Comparison of ENCODE assay signal across 33 cellular contexts in the genomic region with DNA sequence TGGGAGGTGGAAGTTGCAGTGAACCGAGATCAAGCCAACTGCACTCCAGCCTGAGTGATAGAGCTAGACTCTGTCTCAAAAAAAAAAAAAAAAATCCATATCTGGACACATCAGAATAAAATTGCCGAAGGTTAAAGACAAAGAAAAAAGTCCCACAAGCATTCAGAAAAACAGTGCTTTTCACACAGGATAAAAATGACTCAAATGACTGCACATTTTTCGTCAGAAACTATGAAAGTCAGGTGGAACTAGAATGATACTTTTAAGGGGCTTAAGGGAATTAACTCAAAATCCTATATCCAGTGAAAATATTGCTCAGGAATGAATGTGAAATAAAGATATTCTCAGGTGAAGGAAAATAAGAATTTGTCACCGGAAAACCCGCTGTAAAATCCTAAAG. TPM values are rescaled to one million over a fixed set of nuclear protein-coding genes. Genes with fewer than 3 reads are reported as not detected.
"Had no signal": no experiment of that assay in that cellular context is flagged by ENCODE, and none has a peak within 500 bp of the region (broad histone marks: within the 10 kb centered on the region; RNA-seq: fewer than 3 reads in every experiment).

No MANE protein-coding gene starts in this region.

- H3K27ac ChIP-seq: neural progenitor cell, right lobe of liver, tibial nerve had no signal

- H3K4me3 Mint-ChIP-seq: mesothelial cell of epicardium; naive B cell; natural killer cell; nephron progenitor cell; neural progenitor cell; stimulated activated memory B cell treated with anti-CD40 and anti-IgM and Interleukin-4, amounts not matched to agents 10 μg/mL and 1 μg/mL and 100 μg/mL, for 72 hours; stimulated activated naive CD8-positive, alpha-beta T cell treated with anti-CD3 and anti-CD28 coated beads, Interleukin-15, amount 100 ng/mL, for 72 hours; type B pancreatic cell had no signal

- ATAC-seq: natural killer cell; right lobe of liver; stimulated activated memory B cell treated with anti-CD40 and anti-IgM and Interleukin-4, amounts not matched to agents 10 μg/mL and 1 μg/mL and 100 μg/mL, for 72 hours; stimulated activated naive CD8-positive, alpha-beta T cell treated with anti-CD3 and anti-CD28 coated beads, Interleukin-15, amount 100 ng/mL, for 72 hours had no signal

- H3K27ac Mint-ChIP-seq: mesothelial cell of epicardium; naive B cell; stimulated activated memory B cell treated with anti-CD40 and anti-IgM and Interleukin-4, amounts not matched to agents 10 μg/mL and 1 μg/mL and 100 μg/mL, for 72 hours; stimulated activated naive CD8-positive, alpha-beta T cell treated with anti-CD3 and anti-CD28 coated beads, Interleukin-15, amount 100 ng/mL, for 72 hours had no signal

- H3K4me3 ChIP-seq: left ventricle myocardium inferior, lung, neural progenitor cell, right atrium auricular region, right lobe of liver, smooth muscle cell, tibial nerve, uterus had no signal

- H3K9ac ChIP-seq: neural progenitor cell, parathyroid adenoma had no signal

- H3K27me3 ChIP-seq: neural progenitor cell, neutrophil, right atrium auricular region, right lobe of liver, tibial nerve, uterus had no signal

- H3K27me3 Mint-ChIP-seq: naive B cell; stimulated activated memory B cell treated with anti-CD40 and anti-IgM and Interleukin-4, amounts not matched to agents 10 μg/mL and 1 μg/mL and 100 μg/mL, for 72 hours; stimulated activated naive CD8-positive, alpha-beta T cell treated with anti-CD3 and anti-CD28 coated beads, Interleukin-15, amount 100 ng/mL, for 72 hours; type B pancreatic cell had no signal

- H3K36me3 ChIP-seq: neural progenitor cell, uterus had no signal

- H3K9me3 Mint-ChIP-seq: mesothelial cell of epicardium; naive B cell; natural killer cell; nephron progenitor cell; neural progenitor cell; stimulated activated memory B cell treated with anti-CD40 and anti-IgM and Interleukin-4, amounts not matched to agents 10 μg/mL and 1 μg/mL and 100 μg/mL, for 72 hours; stimulated activated naive CD8-positive, alpha-beta T cell treated with anti-CD3 and anti-CD28 coated beads, Interleukin-15, amount 100 ng/mL, for 72 hours; type B pancreatic cell had no signal

- DNase-seq: islet precursor cell; left ventricle myocardium inferior; mesendoderm; naive B cell; natural killer cell; nephron progenitor cell; occipital lobe; right lobe of liver; stimulated activated CD4-positive, alpha-beta T cell treated with anti-CD3 and anti-CD28 coated beads, Interleukin-1b, Interleukin-23, amount 100 ng/mL, for 48 hours; stimulated activated CD4-positive, alpha-beta T cell treated with anti-CD3 and anti-CD28 coated beads, Interleukin-2, amount 100 ng/mL, for 48 hours; stimulated activated CD4-positive, alpha-beta T cell treated with anti-CD3 and anti-CD28 coated beads, Interleukin-4, amount 100 ng/mL, for 4 hours; stimulated activated CD8-positive, alpha-beta memory T cell treated with anti-CD3 and anti-CD28 coated beads, Interleukin-4, amount 100 ng/mL, for 48 hours; stimulated activated naive CD4-positive, alpha-beta T cell treated with Interleukin-2 at 50 U/mL for 16 hours; stimulated activated naive CD8-positive, alpha-beta T cell treated with anti-CD3 and anti-CD28 coated beads, Interleukin-15, amount 100 ng/mL, for 72 hours; substantia nigra; uterus had no signal

- H3K36me3 Mint-ChIP-seq: natural killer cell, neural progenitor cell had no signal

- H3K9me3 ChIP-seq: left ventricle myocardium inferior, neutrophil, right atrium auricular region, right lobe of liver, tibial nerve, uterus had no signal

- H3K4me1 ChIP-seq: neural progenitor cell, uterus had no signal

RNA-seq across cellular contexts. Expression of gene LAG3, which starts 35.6 kb away (rescaled TPM):
- total RNA-seq: kidney epithelial cell, left ventricle myocardium inferior, occipital lobe, renal cortical epithelial cell, skeletal muscle tissue, temporal lobe had no signal

RNA-seq across cellular contexts. Expression of gene PIANP, which starts 36.1 kb away (rescaled TPM):
- total RNA-seq: lower leg skin, mononuclear cell, natural killer cell, pulmonary artery endothelial cell, right atrium auricular region, right lobe of liver, smooth muscle cell had no signal
